ENCODE assay signal across 1 cellular context in genomic region chr13:75486146-75486545, GRCh38.
TF ChIP-seq lines count a peak whose summit lies in the region.

No MANE protein-coding gene starts in this region.

TF ChIP-seq in K562, 482 proteins besides CTCF, POLR2A, EP300 and RAD21:
- TF ChIP-seq HNRNPH1 (optimal IDR thresholded peaks at IDR 0.05; ENCODE audit: low read depth, low read length) (no peak), CSDE1 (IDR thresholded peaks at IDR 0.05) (no peak), MAZ (CRISPR knock-in tag; conservative IDR thresholded peaks at IDR 0.05 in 1 of 2, IDR thresholded peaks at IDR 0.05 in 1 of 2) (no peak), SNIP1 (IDR thresholded peaks at IDR 0.05; ENCODE audit: low read depth) (no peak)
